13 cellular contexts compared by ENCODE assay signal in genomic region chr2:212535963-212536362, GRCh38. TPM values are rescaled to one million over a fixed set of nuclear protein-coding genes. Genes with fewer than 3 reads are reported as not detected.
DNase-seq lines count a peak whose midpoint lies in the region; ATAC-seq and TF ChIP-seq lines count a peak whose summit lies in the region.
"Had no signal": no experiment of that assay in that cellular context is flagged by ENCODE, and none has a peak within 500 bp of the region (broad histone marks: within the 10 kb centered on the region; RNA-seq: fewer than 3 reads in every experiment).

No MANE protein-coding gene starts in this region.

- DNase-seq in A673 (ENCODE audit: low spot score): peak; percentile 66
- DNase-seq in NCI-H446 (lab: John Stamatoyannopoulos, UW): peak; percentile 63 to 80
- no peak for DNase-seq in endodermal cell
- no peak for DNase-seq in neural crest cell (ENCODE audit: low read depth, low spot score)
- no peak for DNase-seq in NCI-H2107 treated with DMSO at 0.1 percent for 48 hours (lab: John Stamatoyannopoulos, UW; ENCODE audit: unreplicated experiment)
- no peak for DNase-seq in prostate gland (ENCODE audit: low spot score)
- DNase-seq in activated CD4-positive, alpha-beta T cell treated with anti-CD3 and anti-CD28 coated beads, Interleukin-2, amount 50 U/mL, for 4 hours: no peak
- DNase-seq: activated CD8-positive, alpha-beta memory T cell treated with anti-CD3 and anti-CD28 coated beads, Interleukin-2, amount 50 U/mL, for 4 hours; T-cell had no signal

- peak overlapping the region; percentile 73 for H3K4me3 Mint-ChIP-seq in endodermal cell
- peak overlapping the region; percentile 99 for H3K4me3 Mint-ChIP-seq in neural crest cell

- ATAC-seq in GM18858 (IDR thresholded peaks at IDR 0.05; ENCODE audit: unreplicated experiment): no peak
- ATAC-seq: T-cell had no signal

- no peaks in the 10 kb centered on the region for H3K36me3 ChIP-seq in A673 (ENCODE audit: insufficient read depth, low read length, poor library complexity, severe bottlenecking)
- H3K36me3 ChIP-seq in endodermal cell (ENCODE audit: control insufficient read depth, insufficient read depth, low read length): no peaks in the 10 kb centered on the region
- no peaks in the 10 kb centered on the region for H3K36me3 ChIP-seq in prostate gland
- H3K36me3 ChIP-seq: neutrophil had no signal

- H3K4me1 Mint-ChIP-seq in endodermal cell (peaks cover 9% of the 10 kb centered on the region), neural crest cell (peaks cover 28% of the 10 kb centered on the region)
- H3K4me1 Mint-ChIP-seq: central memory CD8-positive, alpha-beta T cell had no signal

- TF ChIP-seq POLR2A in prostate gland (IDR thresholded peaks at IDR 0.05): no peak

- CTCF ChIA-PET in A673 (lab: Charles Lee): interaction anchor here (0.7 kb wide), 1 partner anchor 286 kb away, joined by 3 read pairs; no protein-coding TSS in a partner anchor

- BruUV-seq in A673 (replicated peaks; lab: Mats Ljungman, UMichigan): TSS peak; percentile 11

- H3K9me3 ChIP-seq in A673 (ENCODE audit: low read depth, low read length, poor library complexity, severe bottlenecking): no peaks in the 10 kb centered on the region
- H3K9me3 ChIP-seq in endodermal cell (ENCODE audit: control insufficient read depth, low read length): no peaks in the 10 kb centered on the region
- no peaks in the 10 kb centered on the region for H3K9me3 ChIP-seq in prostate gland
- H3K9me3 ChIP-seq: neutrophil had no signal

- H3K27ac ChIP-seq in A673 (ENCODE audit: low read depth, low read length, poor library complexity, severe bottlenecking) (peak overlapping the region; percentile 88), endodermal cell (ENCODE audit: low read depth, low read length) (peak overlapping the region; percentile 94), prostate gland (no peak overlapping the region)
- H3K27ac ChIP-seq: neutrophil had no signal

- H3K36me3 Mint-ChIP-seq in endodermal cell (ENCODE audit: low read depth) (no peaks in the 10 kb centered on the region), neural crest cell (ENCODE audit: low read depth) (no peaks in the 10 kb centered on the region)
- H3K36me3 Mint-ChIP-seq: T-cell had no signal

- TF ChIP-seq CTCF in A673 (conservative IDR thresholded peaks at IDR 0.05; ENCODE audit: low read depth, low read length) (0 out of 2 replicates have a peak, but pooled peaks have one; percentile 13), endodermal cell (conservative IDR thresholded peaks at IDR 0.05) (no peak), neural crest cell (conservative IDR thresholded peaks at IDR 0.05) (no peak), prostate gland (IDR thresholded peaks at IDR 0.05) (no peak)

- no peak overlapping the region for H3K27ac Mint-ChIP-seq in endodermal cell
- no peak overlapping the region for H3K27ac Mint-ChIP-seq in neural crest cell (ENCODE audit: unreplicated experiment)
- H3K27ac Mint-ChIP-seq: T-cell had no signal

- POLR2A ChIA-PET in A673 (lab: Charles Lee; ENCODE audit: low non-redundant PET): no interaction called here

- WGBS in endodermal cell (ENCODE audit: insufficient coverage in 1 of 2, insufficient read length in 1 of 2), 2 experiments: 11 to 40% methylated on average over 1 to 12 of the region's 12 CpGs
- 36% methylated on average over 12 of the region's 12 CpGs for WGBS in prostate gland

- H3K4me1 ChIP-seq in A673 (ENCODE audit: insufficient read depth, low read length, poor library complexity, severe bottlenecking) (peaks cover 48% of the 10 kb centered on the region), endodermal cell (ENCODE audit: control insufficient read depth, insufficient read depth, low read length) (no peaks in the 10 kb centered on the region), prostate gland (replicated peaks) (no peaks in the 10 kb centered on the region)

- H3K27me3 ChIP-seq in A673 (replicated peaks; ENCODE audit: insufficient read depth, low read depth, low read length, poor library complexity): no peaks in the 10 kb centered on the region
- peaks cover 79% of the 10 kb centered on the region for H3K27me3 ChIP-seq in endodermal cell (ENCODE audit: control insufficient read depth, insufficient read depth, low read length, poor library complexity, severe bottlenecking)
- H3K27me3 ChIP-seq in prostate gland (replicated peaks; ENCODE audit: insufficient read depth): no peaks in the 10 kb centered on the region

- H3K4me3 ChIP-seq in A673 (ENCODE audit: low read depth, low read length, poor library complexity, severe bottlenecking) (peak overlapping the region; percentile 95), endodermal cell (ENCODE audit: low read length) (peak overlapping the region; percentile 81), prostate gland (peak overlapping the region in 1 of 2 donors; percentile 57)

- H3K9me3 Mint-ChIP-seq in endodermal cell (no peaks in the 10 kb centered on the region), neural crest cell (no peaks in the 10 kb centered on the region)
- H3K9me3 Mint-ChIP-seq: T-cell had no signal

- H3K9ac ChIP-seq in endodermal cell (ENCODE audit: extremely low read depth, low read length, poor library complexity, severe bottlenecking): no peak overlapping the region

- intact Hi-C loops in A673 (cut with micrococcal nuclease; ENCODE audit: unreplicated experiment) (loop anchor here (5.0 to 10.0 kb wide), 6 partner anchors 131 to 1279 kb away; no protein-coding TSS in a partner anchor), prostate gland (cut with DNase I) (no loop called here)

- H3K27me3 Mint-ChIP-seq in endodermal cell (ENCODE audit: insufficient read depth): peaks cover 75% of the 10 kb centered on the region
- H3K27me3 Mint-ChIP-seq in neural crest cell (ENCODE audit: low read depth): peaks cover 50% of the 10 kb centered on the region

RNA-seq across cellular contexts. Expression of gene ERBB4, which starts 2.6 kb away (rescaled TPM):
- total RNA-seq in A673 (2021) (37.5 and 40.6 TPM in 2 replicates), endodermal cell (100 to 1,000 TPM; 154 to 158 TPM), neural crest cell (10.2 and 11.0 TPM in 2 replicates), prostate gland (10 to 100 TPM in 1 of 2 donors, 1 to 10 TPM in 1; 1.0 to 32.8 TPM)
- 21.5 TPM for polyA plus RNA-seq in endodermal cell (2013, experiment 1 of 2)
- polyA plus RNA-seq in endodermal cell (2013, experiment 2 of 2): 30.0 TPM
- polyA plus RNA-seq: BJ had no signal

Comparison
In these comparisons a context has a peak if more than half of its experiments do, and no peak if none do; other contexts are left out.
1. DNase-seq: peak in A673 (single experiment) and NCI-H446 (2 of 2); none in endodermal cell (single experiment), neural crest cell (single experiment), NCI-H2107 treated with DMSO at 0.1 percent for 48 hours (single experiment), prostate gland (single experiment) and activated CD4-positive, alpha-beta T cell treated with anti-CD3 and anti-CD28 coated beads, Interleukin-2, amount 50 U/mL, for 4 hours (0 of 2).
2. H3K27ac ChIP-seq: peak in A673 (single experiment) and endodermal cell (single experiment); none in prostate gland (0 of 2).